ENCODE assay signal across 1 cellular context in the genomic region with DNA sequence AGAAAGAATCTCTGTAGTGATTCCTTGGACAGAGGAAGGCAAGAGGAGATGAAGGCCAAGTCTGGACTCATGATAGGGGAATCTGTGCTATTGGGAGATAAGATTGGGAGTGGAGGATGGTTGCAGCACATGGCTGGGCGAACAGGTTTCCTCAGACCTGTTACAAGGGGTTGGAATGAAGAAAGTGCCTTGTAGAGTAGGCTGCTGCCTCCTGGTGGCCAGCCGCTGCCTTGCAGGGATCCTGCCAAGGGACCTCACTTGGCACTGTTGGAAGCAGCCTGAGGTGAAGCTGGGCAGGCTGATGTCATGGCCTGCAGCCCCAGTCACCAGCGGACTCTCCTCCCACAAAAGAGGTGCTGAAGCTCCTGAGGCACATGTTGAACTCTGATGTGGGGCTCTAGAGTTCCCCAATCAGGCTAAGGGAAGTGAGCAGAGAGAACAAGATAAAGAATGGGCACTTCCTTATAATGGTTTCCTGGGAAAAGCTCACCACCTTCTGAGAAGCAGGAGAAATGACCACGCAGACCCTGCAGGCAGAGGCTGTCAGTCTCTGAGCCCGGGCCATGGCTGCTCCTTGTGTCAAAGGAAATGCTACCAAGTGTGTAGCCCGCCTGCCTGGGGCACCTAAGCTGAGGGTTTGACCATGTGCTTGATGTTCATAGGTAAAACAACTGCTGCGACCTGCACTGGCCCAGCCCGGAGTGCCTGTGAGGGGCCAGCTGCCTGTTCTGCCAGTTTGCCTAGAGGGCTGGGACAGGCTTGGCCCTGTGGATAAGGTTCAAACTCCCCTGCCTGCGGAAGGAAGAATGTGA.
TF ChIP-seq lines count a peak whose summit lies in the region.

No MANE protein-coding gene starts in this region.

TF ChIP-seq in endothelial cell of umbilical vein, 7 proteins besides CTCF, POLR2A, EP300 and RAD21 (continued from another document):
- TF ChIP-seq MYC (IDR thresholded peaks at IDR 0.05; ENCODE audit: low read depth, low read length) (no peak), FOS (IDR thresholded peaks at IDR 0.05; ENCODE audit: borderline replicate concordance, insufficient read depth, low read length) (no peak), POLR2AphosphoS5 (IDR thresholded peaks at IDR 0.05; ENCODE audit: insufficient read depth, low read depth, low read length) (no peak), EZH2 (IDR thresholded peaks at IDR 0.05; ENCODE audit: borderline replicate concordance, low read depth, low read length, severe bottlenecking) (no peak), JUN (IDR thresholded peaks at IDR 0.05; ENCODE audit: borderline replicate concordance, insufficient read depth, insufficient read length, low read depth) (no peak)
- TF ChIP-seq, protein P1, sequence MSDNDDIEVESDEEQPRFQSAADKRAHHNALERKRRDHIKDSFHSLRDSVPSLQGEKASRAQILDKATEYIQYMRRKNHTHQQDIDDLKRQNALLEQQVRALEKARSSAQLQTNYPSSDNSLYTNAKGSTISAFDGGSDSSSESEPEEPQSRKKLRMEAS (IDR thresholded peaks at IDR 0.05; ENCODE audit: insufficient read depth, insufficient read length) = no peak
